Comparison of ENCODE assay signal across 1 cellular context in genomic region chr7:87518735-87519134, GRCh38.
TF ChIP-seq lines count a peak whose summit lies in the region.

No MANE protein-coding gene starts in this region.

TF ChIP-seq in HepG2, 621 proteins besides CTCF, POLR2A, EP300 and RAD21:
- TF ChIP-seq ZNF607 (CRISPR knock-in tag; IDR thresholded peaks at IDR 0.05; ENCODE audit: borderline replicate concordance) (no peak), ZFAT (CRISPR knock-in tag; conservative IDR thresholded peaks at IDR 0.05) (no peak), ZMYM2 (CRISPR knock-in tag; IDR thresholded peaks at IDR 0.05) (no peak), ARID2 (CRISPR knock-in tag; IDR thresholded peaks at IDR 0.05; ENCODE audit: borderline replicate concordance) (no peak), ZNF746 (CRISPR knock-in tag; IDR thresholded peaks at IDR 0.05) (no peak), ZNF83 (CRISPR knock-in tag; IDR thresholded peaks at IDR 0.05; ENCODE audit: borderline replicate concordance) (no peak), SIX1 (CRISPR knock-in tag; IDR thresholded peaks at IDR 0.05; ENCODE audit: borderline replicate concordance) (no peak), ZNF75D (CRISPR knock-in tag; IDR thresholded peaks at IDR 0.05; ENCODE audit: borderline replicate concordance) (no peak), ZNF883 (CRISPR knock-in tag; IDR thresholded peaks at IDR 0.05; ENCODE audit: not compliant biosample characterization) (no peak), RORA (CRISPR knock-in tag; IDR thresholded peaks at IDR 0.05) (no peak), MEF2D (CRISPR knock-in tag; IDR thresholded peaks at IDR 0.05) (no peak), ZNF646 (CRISPR knock-in tag; IDR thresholded peaks at IDR 0.05) (no peak), LBX2 (CRISPR knock-in tag; IDR thresholded peaks at IDR 0.05; ENCODE audit: borderline replicate concordance) (no peak), ZNF318 (CRISPR knock-in tag; IDR thresholded peaks at IDR 0.05) (no peak)
- TF ChIP-seq, protein P1, sequence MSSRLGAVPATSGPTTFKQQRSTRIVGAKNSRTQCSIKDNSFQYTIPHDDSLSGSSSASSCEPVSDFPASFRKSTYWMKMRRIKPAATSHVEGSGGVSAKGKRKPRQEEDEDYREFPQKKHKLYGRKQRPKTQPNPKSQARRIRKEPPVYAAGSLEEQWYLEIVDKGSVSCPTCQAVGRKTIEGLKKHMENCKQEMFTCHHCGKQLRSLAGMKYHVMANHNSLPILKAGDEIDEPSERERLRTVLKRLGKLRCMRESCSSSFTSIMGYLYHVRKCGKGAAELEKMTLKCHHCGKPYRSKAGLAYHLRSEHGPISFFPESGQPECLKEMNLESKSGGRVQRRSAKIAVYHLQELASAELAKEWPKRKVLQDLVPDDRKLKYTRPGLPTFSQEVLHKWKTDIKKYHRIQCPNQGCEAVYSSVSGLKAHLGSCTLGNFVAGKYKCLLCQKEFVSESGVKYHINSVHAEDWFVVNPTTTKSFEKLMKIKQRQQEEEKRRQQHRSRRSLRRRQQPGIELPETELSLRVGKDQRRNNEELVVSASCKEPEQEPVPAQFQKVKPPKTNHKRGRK (CRISPR knock-in tag; IDR thresholded peaks at IDR 0.05): no peak
- TF ChIP-seq, protein P2, sequence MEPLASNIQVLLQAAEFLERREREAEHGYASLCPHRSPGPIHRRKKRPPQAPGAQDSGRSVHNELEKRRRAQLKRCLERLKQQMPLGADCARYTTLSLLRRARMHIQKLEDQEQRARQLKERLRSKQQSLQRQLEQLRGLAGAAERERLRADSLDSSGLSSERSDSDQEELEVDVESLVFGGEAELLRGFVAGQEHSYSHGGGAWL (CRISPR knock-in tag; IDR thresholded peaks at IDR 0.05): no peak
- TF ChIP-seq, protein P3, sequence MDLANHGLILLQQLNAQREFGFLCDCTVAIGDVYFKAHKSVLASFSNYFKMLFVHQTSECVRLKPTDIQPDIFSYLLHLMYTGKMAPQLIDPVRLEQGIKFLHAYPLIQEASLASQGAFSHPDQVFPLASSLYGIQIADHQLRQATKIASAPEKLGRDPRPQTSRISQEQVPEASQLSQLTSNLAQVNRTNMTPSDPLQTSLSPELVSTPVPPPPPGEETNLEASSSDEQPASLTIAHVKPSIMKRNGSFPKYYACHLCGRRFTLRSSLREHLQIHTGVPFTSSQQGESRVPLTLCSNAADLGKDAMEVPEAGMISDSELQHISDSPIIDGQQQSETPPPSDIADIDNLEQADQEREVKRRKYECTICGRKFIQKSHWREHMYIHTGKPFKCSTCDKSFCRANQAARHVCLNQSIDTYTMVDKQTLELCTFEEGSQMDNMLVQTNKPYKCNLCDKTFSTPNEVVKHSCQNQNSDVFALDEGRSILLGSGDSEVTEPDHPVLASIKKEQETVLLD (CRISPR knock-in tag; IDR thresholded peaks at IDR 0.05; ENCODE audit: low read depth): no peak
- TF ChIP-seq, protein P4, sequence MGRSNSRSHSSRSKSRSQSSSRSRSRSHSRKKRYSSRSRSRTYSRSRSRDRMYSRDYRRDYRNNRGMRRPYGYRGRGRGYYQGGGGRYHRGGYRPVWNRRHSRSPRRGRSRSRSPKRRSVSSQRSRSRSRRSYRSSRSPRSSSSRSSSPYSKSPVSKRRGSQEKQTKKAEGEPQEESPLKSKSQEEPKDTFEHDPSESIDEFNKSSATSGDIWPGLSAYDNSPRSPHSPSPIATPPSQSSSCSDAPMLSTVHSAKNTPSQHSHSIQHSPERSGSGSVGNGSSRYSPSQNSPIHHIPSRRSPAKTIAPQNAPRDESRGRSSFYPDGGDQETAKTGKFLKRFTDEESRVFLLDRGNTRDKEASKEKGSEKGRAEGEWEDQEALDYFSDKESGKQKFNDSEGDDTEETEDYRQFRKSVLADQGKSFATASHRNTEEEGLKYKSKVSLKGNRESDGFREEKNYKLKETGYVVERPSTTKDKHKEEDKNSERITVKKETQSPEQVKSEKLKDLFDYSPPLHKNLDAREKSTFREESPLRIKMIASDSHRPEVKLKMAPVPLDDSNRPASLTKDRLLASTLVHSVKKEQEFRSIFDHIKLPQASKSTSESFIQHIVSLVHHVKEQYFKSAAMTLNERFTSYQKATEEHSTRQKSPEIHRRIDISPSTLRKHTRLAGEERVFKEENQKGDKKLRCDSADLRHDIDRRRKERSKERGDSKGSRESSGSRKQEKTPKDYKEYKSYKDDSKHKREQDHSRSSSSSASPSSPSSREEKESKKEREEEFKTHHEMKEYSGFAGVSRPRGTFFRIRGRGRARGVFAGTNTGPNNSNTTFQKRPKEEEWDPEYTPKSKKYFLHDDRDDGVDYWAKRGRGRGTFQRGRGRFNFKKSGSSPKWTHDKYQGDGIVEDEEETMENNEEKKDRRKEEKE (IDR thresholded peaks at IDR 0.05): no peak
TF ChIP-seq in HepG2: peak in this region for 0.
